1 cellular context compared by ENCODE assay signal in genomic region chr5:142727736-142728047, GRCh38.
TF ChIP-seq lines count a peak whose summit lies in the region.

No MANE protein-coding gene starts in this region.

TF ChIP-seq in IMR-90, 13 proteins besides CTCF, POLR2A, EP300 and RAD21 (continued from another document):
- no peak for TF ChIP-seq ELK1 (IDR thresholded peaks at IDR 0.05; ENCODE audit: borderline replicate concordance, low read depth, low read length)
- no peak for TF ChIP-seq MAFK (IDR thresholded peaks at IDR 0.05; ENCODE audit: low read depth, low read length)
- no peak for TF ChIP-seq RFX5 (IDR thresholded peaks at IDR 0.05; ENCODE audit: low read depth, low read length)
- no peak for TF ChIP-seq CEBPB (IDR thresholded peaks at IDR 0.05; ENCODE audit: low read depth, low read length)
- no peak for TF ChIP-seq RCOR1 (IDR thresholded peaks at IDR 0.05; ENCODE audit: insufficient replicate concordance, low read length)
- no peak for TF ChIP-seq CHD1 (IDR thresholded peaks at IDR 0.05; ENCODE audit: low read depth, low read length)
- TF ChIP-seq NFE2L2 (IDR thresholded peaks at IDR 0.05; ENCODE audit: low read depth, low read length) = no peak
- TF ChIP-seq USF2 (IDR thresholded peaks at IDR 0.05; ENCODE audit: low read depth, low read length) = no peak
